Comparison of ENCODE assay signal across 14 cellular contexts in genomic region chr9:4904322-4905134, GRCh38.
A peak's percentile ranks its signal among the peaks of the same experiment; 100 is the strongest.
DNase-seq lines count a peak whose midpoint lies in the region; ATAC-seq, FAIRE-seq and TF ChIP-seq lines count a peak whose summit lies in the region.
"Had no signal": no experiment of that assay in that cellular context is flagged by ENCODE, and none has a peak within 500 bp of the region (broad histone marks: within the 10 kb centered on the region; RNA-seq: fewer than 3 reads in every experiment).

No MANE protein-coding gene starts in this region.

- DNase-seq in GM04503 (ENCODE audit: low read depth) (peak; percentile 88), NCI-H1930 (lab: John Stamatoyannopoulos, UW) (peak; percentile 36 to 46), bronchial epithelial cell (ENCODE audit: low read depth) (peak; percentile 68), sciatic nerve (ENCODE audit: low spot score) (no peak), GM12891 (ENCODE audit: insufficient read length, low spot score) (no peak)
- DNase-seq in activated naive CD8-positive, alpha-beta T cell treated with anti-CD3 and anti-CD28 coated beads, Interleukin-2, amount 50 U/mL, for 24 hours = no peak
- DNase-seq: activated CD4-positive, alpha-beta T cell treated with anti-CD3 and anti-CD28 coated beads for 36 hours; DND-41; heart right ventricle had no signal

- H3K27me3 Mint-ChIP-seq in activated naive CD8-positive, alpha-beta T cell treated with anti-CD3 and anti-CD28 coated beads, Interleukin-2, amount 50 U/mL, for 24 hours = no peaks in the 10 kb centered on the region
- H3K27me3 Mint-ChIP-seq: activated CD4-positive, alpha-beta T cell treated with anti-CD3 and anti-CD28 coated beads for 36 hours had no signal

- H3K36me3 ChIP-seq in bronchial epithelial cell (ENCODE audit: control insufficient read depth, insufficient read depth, low read length) = no peaks in the 10 kb centered on the region
- H3K36me3 ChIP-seq: heart right ventricle had no signal

- H3K4me1 Mint-ChIP-seq in activated naive CD8-positive, alpha-beta T cell treated with anti-CD3 and anti-CD28 coated beads, Interleukin-2, amount 50 U/mL, for 24 hours = peaks cover 7% of the 10 kb centered on the region
- H3K4me1 Mint-ChIP-seq: mesothelial cell of epicardium had no signal

- no peak for FAIRE-seq in bronchial epithelial cell (lab: Jason Lieb, UNC)
- FAIRE-seq in GM12891 (lab: Jason Lieb, UNC) = no peak
- FAIRE-seq: colon had no signal

- intact Hi-C loops in sciatic nerve (cut with DNase I) = no loop called here

- no peak overlapping the region for H3K4me3 Mint-ChIP-seq in activated naive CD8-positive, alpha-beta T cell treated with anti-CD3 and anti-CD28 coated beads, Interleukin-2, amount 50 U/mL, for 24 hours
- H3K4me3 Mint-ChIP-seq: activated CD4-positive, alpha-beta T cell treated with anti-CD3 and anti-CD28 coated beads for 36 hours; mesothelial cell of epicardium had no signal

- TF ChIP-seq CTCF in bronchial epithelial cell (IDR thresholded peaks at IDR 0.05; ENCODE audit: insufficient read depth, low read length, severe bottlenecking) = no peak

- H3K4me3 ChIP-seq in bronchial epithelial cell (ENCODE audit: low read depth, low read length) = no peak overlapping the region
- H3K4me3 ChIP-seq: heart right ventricle, SK-N-MC had no signal

- peaks cover 5% of the 10 kb centered on the region for H3K36me3 Mint-ChIP-seq in activated naive CD8-positive, alpha-beta T cell treated with anti-CD3 and anti-CD28 coated beads, Interleukin-2, amount 50 U/mL, for 24 hours (ENCODE audit: low read depth)

- H3K9me3 Mint-ChIP-seq in activated naive CD8-positive, alpha-beta T cell treated with anti-CD3 and anti-CD28 coated beads, Interleukin-2, amount 50 U/mL, for 24 hours = peaks cover 5% of the 10 kb centered on the region

- ATAC-seq in sciatic nerve (peak; percentile 88), GM21360 (IDR thresholded peaks at IDR 0.05; ENCODE audit: unreplicated experiment) (no peak), HG03460 (IDR thresholded peaks at IDR 0.05; ENCODE audit: unreplicated experiment) (no peak)
- no peak for ATAC-seq in activated naive CD8-positive, alpha-beta T cell treated with anti-CD3 and anti-CD28 coated beads, Interleukin-2, amount 50 U/mL, for 24 hours
- ATAC-seq: activated CD4-positive, alpha-beta T cell treated with anti-CD3 and anti-CD28 coated beads for 36 hours had no signal

- H3K27ac Mint-ChIP-seq in activated naive CD8-positive, alpha-beta T cell treated with anti-CD3 and anti-CD28 coated beads, Interleukin-2, amount 50 U/mL, for 24 hours = no peak overlapping the region
- H3K27ac Mint-ChIP-seq: activated CD4-positive, alpha-beta T cell treated with anti-CD3 and anti-CD28 coated beads for 36 hours; mesothelial cell of epicardium had no signal

- no peak for TF ChIP-seq POLR2A in GM12891 (IDR thresholded peaks at IDR 0.05; ENCODE audit: low read depth, low read length)

- H3K27me3 ChIP-seq in bronchial epithelial cell (ENCODE audit: control insufficient read depth, insufficient read depth, low read length) = no peaks in the 10 kb centered on the region
- H3K27me3 ChIP-seq: heart right ventricle had no signal

TF ChIP-seq in GM12891, 5 proteins besides CTCF, POLR2A, EP300 and RAD21:
- TF ChIP-seq POU2F2 (IDR thresholded peaks at IDR 0.05; ENCODE audit: low read depth, low read length) = no peak
- TF ChIP-seq TAF1 (IDR thresholded peaks at IDR 0.05; ENCODE audit: low read depth, low read length) = no peak
- TF ChIP-seq SPI1 (IDR thresholded peaks at IDR 0.05; ENCODE audit: low read depth, low read length) = no peak
- no peak for TF ChIP-seq PAX5 (IDR thresholded peaks at IDR 0.05; ENCODE audit: insufficient read depth, low read length, severe bottlenecking)

Comparison
In these comparisons a context has a peak if more than half of its experiments do, and no peak if none do; other contexts are left out.
1. DNase-seq: peak in GM04503 (single experiment), NCI-H1930 (2 of 2) and bronchial epithelial cell (single experiment); none in sciatic nerve (single experiment), GM12891 (single experiment) and activated naive CD8-positive, alpha-beta T cell treated with anti-CD3 and anti-CD28 coated beads, Interleukin-2, amount 50 U/mL, for 24 hours (single experiment).